In the genomic region with DNA sequence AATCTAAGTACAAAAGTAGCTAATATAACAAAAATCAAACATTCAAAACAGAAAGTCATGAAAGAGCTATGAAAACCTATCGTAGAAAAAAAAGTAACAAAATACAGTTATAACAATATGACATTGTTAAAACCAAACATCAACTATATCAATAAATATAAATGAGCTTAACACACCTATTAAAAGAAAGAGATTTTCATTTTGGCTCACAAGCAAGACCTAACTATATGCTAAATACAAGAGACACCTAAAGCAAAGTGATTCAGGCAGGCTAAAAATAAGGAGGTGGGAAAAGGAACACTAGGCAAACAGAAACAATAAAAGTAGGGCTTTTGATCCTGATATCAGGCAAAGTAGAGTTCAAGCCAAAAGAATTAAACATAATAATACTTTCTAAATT, we compare ENCODE assay signal across 35 cellular contexts.
"Had no signal": no experiment of that assay in that cellular context is flagged by ENCODE, and none has a peak within 500 bp of the region (broad histone marks: within the 10 kb centered on the region; RNA-seq: fewer than 3 reads in every experiment).

No MANE protein-coding gene starts in this region.

- H3K4me3 ChIP-seq: MG63 had no signal

- H3K27me3 ChIP-seq: MG63 had no signal

- DNase-seq: Kasumi-1, MG63, MM.1S, MV-4-11, NCI-H1048, NCI-H1092, NCI-H1092 treated with DMSO at 0.1 percent for 48 hours, NCI-H1105, NCI-H1105 treated with DMSO at 0.1 percent for 48 hours, NCI-H1417, NCI-H1417 treated with DMSO at 0.1 percent for 48 hours, NCI-H1436, NCI-H1436 treated with DMSO at 0.1 percent for 48 hours, NCI-H146, NCI-H1694, NCI-H1694 treated with DMSO at 0.1 percent for 48 hours, NCI-H187, NCI-H187 treated with DMSO at 0.1 percent for 48 hours, NCI-H1930, NCI-H2029, NCI-H2029 treated with DMSO at 0.1 percent for 48 hours, NCI-H2081, NCI-H2081 treated with DMSO at 0.1 percent for 48 hours, NCI-H2107, NCI-H2171, NCI-H2171 treated with DMSO at 0.1 percent for 48 hours, NCI-H2227 treated with DMSO at 0.1 percent for 48 hours, NCI-H226, NCI-H345, NCI-H446, NCI-H446 treated with DMSO at 0.1 percent for 48 hours, NCI-H510A, NCI-H510A treated with DMSO at 0.1 percent for 48 hours, NCI-H524, NCI-H524 treated with DMSO at 0.1 percent for 48 hours had no signal
